In genomic region chr1:87899746-87900145, GRCh38 we compare ENCODE assay signal across 29 cellular contexts.
"Had no signal": no experiment of that assay in that cellular context is flagged by ENCODE, and none has a peak within 500 bp of the region (broad histone marks: within the 10 kb centered on the region; RNA-seq: fewer than 3 reads in every experiment).

No MANE protein-coding gene starts in this region.

- DNase-seq: naive thymus-derived CD8-positive, alpha-beta T cell; nephron progenitor cell; nucleus accumbens; posterior cingulate gyrus; psoas muscle; right cardiac atrium; right lobe of liver; sigmoid colon; spleen; stimulated activated CD4-positive, alpha-beta T cell treated with anti-CD3 and anti-CD28 coated beads, Interleukin-12 subunit alpha, Interleukin-12 subunit beta, amount 100 ng/mL, for 4 hours; stimulated activated CD4-positive, alpha-beta T cell treated with anti-CD3 and anti-CD28 coated beads, Interleukin-1b, Interleukin-23, amount 100 ng/mL, for 48 hours; stimulated activated CD4-positive, alpha-beta T cell treated with anti-CD3 and anti-CD28 coated beads, Interleukin-4, amount 100 ng/mL, for 1 hour; stimulated activated CD4-positive, alpha-beta T cell treated with anti-CD3 and anti-CD28 coated beads, Interleukin-4, amount 100 ng/mL, for 4 hours; stimulated activated CD8-positive, alpha-beta memory T cell treated with anti-CD3 and anti-CD28 coated beads, Interleukin-4, amount 100 ng/mL, for 48 hours; stimulated activated naive CD4-positive, alpha-beta T cell; stimulated activated naive CD8-positive, alpha-beta T cell treated with anti-CD3 and anti-CD28 coated beads, Interleukin-15, amount 100 ng/mL, for 72 hours; stimulated activated naive CD8-positive, alpha-beta T cell treated with anti-CD3 and anti-CD28 coated beads, Interleukin-15, Interleukin-2, amounts not matched to agents 100 U/mL and 50 U/mL, for 24 hours; substantia nigra; testis; tibial artery; transverse colon; upper lobe of right lung; uterus had no signal

- H3K36me3 ChIP-seq: neutrophil, right lobe of liver, sigmoid colon, spleen, suprapubic skin, tibial artery, transverse colon, upper lobe of right lung, uterus had no signal

- H3K4me3 ChIP-seq: psoas muscle, right lobe of liver, sigmoid colon, smooth muscle cell, spleen, suprapubic skin, testis, tibial artery, transverse colon, upper lobe of right lung, uterus had no signal

- H3K27ac ChIP-seq: neutrophil, parathyroid adenoma, psoas muscle, right lobe of liver, spleen, suprapubic skin, testis, tibial artery, transverse colon, upper lobe of right lung, uterus had no signal

- H3K4me1 ChIP-seq: parathyroid adenoma, right lobe of liver, suprapubic skin, testis, uterus had no signal

- H3K9me3 ChIP-seq: neutrophil, psoas muscle, right lobe of liver, sigmoid colon, spleen, suprapubic skin, testis, tibial artery, transverse colon, upper lobe of right lung, uterus had no signal

- ATAC-seq: naive thymus-derived CD8-positive, alpha-beta T cell; natural killer cell treated with Interleukin-12 subunit alpha and Interleukin-12 subunit beta and Interleukin-15 and Interleukin-18, amount 100 ng/mL, for 72 hours; psoas muscle; right cardiac atrium; right lobe of liver; stimulated activated memory B cell treated with anti-CD40 and anti-IgM and Interleukin-4, amounts not matched to agents 10 μg/mL and 1 μg/mL and 100 μg/mL, for 72 hours; stimulated activated naive CD8-positive, alpha-beta T cell treated with anti-CD3 and anti-CD28 coated beads, Interleukin-15, amount 100 ng/mL, for 72 hours; stimulated activated naive CD8-positive, alpha-beta T cell treated with anti-CD3 and anti-CD28 coated beads, Interleukin-15, Interleukin-2, amounts not matched to agents 100 U/mL and 50 U/mL, for 24 hours; upper lobe of right lung had no signal

- H3K27me3 ChIP-seq: neutrophil, right lobe of liver, sigmoid colon, spleen, suprapubic skin, testis, tibial artery, transverse colon, upper lobe of right lung, uterus had no signal
